ENCODE assay signal across 1 cellular context in genomic region chr19:19033426-19034203, GRCh38.
TF ChIP-seq lines count a peak whose summit lies in the region.

Gene ARMC6, plus strand, starts transcription at chr19:19033603. Its CDS starts 607 bp downstream, at chr19:19034210.
Gene SUGP2, minus strand, starts transcription at chr19:19033517. Its CDS starts 2,446 bp downstream, at chr19:19031071.

TF ChIP-seq in K562, 482 proteins besides CTCF, POLR2A, EP300 and RAD21 (continued from another document and continues in another):
- TF ChIP-seq, protein P1, sequence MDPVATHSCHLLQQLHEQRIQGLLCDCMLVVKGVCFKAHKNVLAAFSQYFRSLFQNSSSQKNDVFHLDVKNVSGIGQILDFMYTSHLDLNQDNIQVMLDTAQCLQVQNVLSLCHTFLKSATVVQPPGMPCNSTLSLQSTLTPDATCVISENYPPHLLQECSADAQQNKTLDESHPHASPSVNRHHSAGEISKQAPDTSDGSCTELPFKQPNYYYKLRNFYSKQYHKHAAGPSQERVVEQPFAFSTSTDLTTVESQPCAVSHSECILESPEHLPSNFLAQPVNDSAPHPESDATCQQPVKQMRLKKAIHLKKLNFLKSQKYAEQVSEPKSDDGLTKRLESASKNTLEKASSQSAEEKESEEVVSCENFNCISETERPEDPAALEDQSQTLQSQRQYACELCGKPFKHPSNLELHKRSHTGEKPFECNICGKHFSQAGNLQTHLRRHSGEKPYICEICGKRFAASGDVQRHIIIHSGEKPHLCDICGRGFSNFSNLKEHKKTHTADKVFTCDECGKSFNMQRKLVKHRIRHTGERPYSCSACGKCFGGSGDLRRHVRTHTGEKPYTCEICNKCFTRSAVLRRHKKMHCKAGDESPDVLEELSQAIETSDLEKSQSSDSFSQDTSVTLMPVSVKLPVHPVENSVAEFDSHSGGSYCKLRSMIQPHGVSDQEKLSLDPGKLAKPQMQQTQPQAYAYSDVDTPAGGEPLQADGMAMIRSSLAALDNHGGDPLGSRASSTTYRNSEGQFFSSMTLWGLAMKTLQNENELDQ (CRISPR knock-in tag; IDR thresholded peaks at IDR 0.05; ENCODE audit: borderline replicate concordance) = no peak
- TF ChIP-seq ZNF830 (CRISPR knock-in tag; IDR thresholded peaks at IDR 0.05) (no peak), ZNF316 (IDR thresholded peaks at IDR 0.05) (no peak), BHLHE40 (IDR thresholded peaks at IDR 0.05; ENCODE audit: low read length) (no peak), SRSF3 (IDR thresholded peaks at IDR 0.05; ENCODE audit: insufficient read depth, low read length) (no peak), MXI1 (IDR thresholded peaks at IDR 0.05; ENCODE audit: low read depth, low read length) (peak; percentile 85), ZNF512 (tag; IDR thresholded peaks at IDR 0.05) (no peak), TCF7 (IDR thresholded peaks at IDR 0.05; ENCODE audit: borderline replicate concordance) (0 out of 2 replicates have a peak, but pooled peaks have one; percentile 14), BACH1 (tag; IDR thresholded peaks at IDR 0.05) (no peak), ZNF785 (CRISPR knock-in tag; IDR thresholded peaks at IDR 0.05) (no peak), CBX2 (IDR thresholded peaks at IDR 0.05; ENCODE audit: insufficient read depth, low read length, poor library complexity, severe bottlenecking) (no peak), CC2D1A (IDR thresholded peaks at IDR 0.05) (no peak), JUN (IDR thresholded peaks at IDR 0.05; ENCODE audit: borderline replicate concordance, low read depth, low read length) (peak; percentile 55; the same call in 1 of the 2 replicates), JUN (CRISPR knock-in tag; IDR thresholded peaks at IDR 0.05; ENCODE audit: borderline replicate concordance) (no peak), HDAC3 (IDR thresholded peaks at IDR 0.05; ENCODE audit: borderline replicate concordance, partially characterized antibody) (no peak), OTX1 (CRISPR knock-in tag; IDR thresholded peaks at IDR 0.05) (no peak), MYC (IDR thresholded peaks at IDR 0.05; ENCODE audit: low read depth, low read length) (peak; percentile 94), MYC (CRISPR knock-in tag; IDR thresholded peaks at IDR 0.05; ENCODE audit: borderline replicate concordance, low read depth) (peak; percentile 90; the same call in 1 of the 2 replicates), ZBTB34 (CRISPR knock-in tag; IDR thresholded peaks at IDR 0.05) (no peak), HLTF (IDR thresholded peaks at IDR 0.05) (0 out of 2 replicates have a peak, but pooled peaks have one; percentile 12), HNRNPUL1 (IDR thresholded peaks at IDR 0.05; ENCODE audit: low read length) (no peak), KLF1 (tag; IDR thresholded peaks at IDR 0.05) (peak; percentile 61; the same call in 1 of the 2 replicates), NFRKB (IDR thresholded peaks at IDR 0.05; ENCODE audit: low read depth) (0 out of 2 replicates have a peak, but pooled peaks have one; percentile 24), ZNF436 (CRISPR knock-in tag; IDR thresholded peaks at IDR 0.05) (no peak), ZBTB8A (IDR thresholded peaks at IDR 0.05; ENCODE audit: partially characterized antibody) (no peak), FUS (optimal IDR thresholded peaks at IDR 0.05; ENCODE audit: low read depth, low read length) (peak; percentile 28), CBFA2T3 (IDR thresholded peaks at IDR 0.05) (no peak), TAF1 (IDR thresholded peaks at IDR 0.05; ENCODE audit: control insufficient read depth, extremely low read depth, insufficient read depth, low read length, severe bottlenecking) (peak; percentile 58), KAT8 (IDR thresholded peaks at IDR 0.05; ENCODE audit: low read depth) (no peak), NELFE (IDR thresholded peaks at IDR 0.05; ENCODE audit: insufficient read depth, insufficient read length) (no peak), ZNF23 (CRISPR knock-in tag; IDR thresholded peaks at IDR 0.05) (no peak), TFAM (CRISPR knock-in tag; conservative IDR thresholded peaks at IDR 0.05) (no peak), STAT5A (IDR thresholded peaks at IDR 0.05; ENCODE audit: borderline replicate concordance, low read length) (no peak), HDAC6 (IDR thresholded peaks at IDR 0.05; ENCODE audit: low read depth, low read length) (no peak)
- TF ChIP-seq, protein P2, sequence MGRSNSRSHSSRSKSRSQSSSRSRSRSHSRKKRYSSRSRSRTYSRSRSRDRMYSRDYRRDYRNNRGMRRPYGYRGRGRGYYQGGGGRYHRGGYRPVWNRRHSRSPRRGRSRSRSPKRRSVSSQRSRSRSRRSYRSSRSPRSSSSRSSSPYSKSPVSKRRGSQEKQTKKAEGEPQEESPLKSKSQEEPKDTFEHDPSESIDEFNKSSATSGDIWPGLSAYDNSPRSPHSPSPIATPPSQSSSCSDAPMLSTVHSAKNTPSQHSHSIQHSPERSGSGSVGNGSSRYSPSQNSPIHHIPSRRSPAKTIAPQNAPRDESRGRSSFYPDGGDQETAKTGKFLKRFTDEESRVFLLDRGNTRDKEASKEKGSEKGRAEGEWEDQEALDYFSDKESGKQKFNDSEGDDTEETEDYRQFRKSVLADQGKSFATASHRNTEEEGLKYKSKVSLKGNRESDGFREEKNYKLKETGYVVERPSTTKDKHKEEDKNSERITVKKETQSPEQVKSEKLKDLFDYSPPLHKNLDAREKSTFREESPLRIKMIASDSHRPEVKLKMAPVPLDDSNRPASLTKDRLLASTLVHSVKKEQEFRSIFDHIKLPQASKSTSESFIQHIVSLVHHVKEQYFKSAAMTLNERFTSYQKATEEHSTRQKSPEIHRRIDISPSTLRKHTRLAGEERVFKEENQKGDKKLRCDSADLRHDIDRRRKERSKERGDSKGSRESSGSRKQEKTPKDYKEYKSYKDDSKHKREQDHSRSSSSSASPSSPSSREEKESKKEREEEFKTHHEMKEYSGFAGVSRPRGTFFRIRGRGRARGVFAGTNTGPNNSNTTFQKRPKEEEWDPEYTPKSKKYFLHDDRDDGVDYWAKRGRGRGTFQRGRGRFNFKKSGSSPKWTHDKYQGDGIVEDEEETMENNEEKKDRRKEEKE (IDR thresholded peaks at IDR 0.05; ENCODE audit: borderline replicate concordance in 1 of 2, control insufficient read depth in 1 of 2, low read depth in 2 of 2, low read length in 1 of 2) = no peak
- TF ChIP-seq, protein P3, sequence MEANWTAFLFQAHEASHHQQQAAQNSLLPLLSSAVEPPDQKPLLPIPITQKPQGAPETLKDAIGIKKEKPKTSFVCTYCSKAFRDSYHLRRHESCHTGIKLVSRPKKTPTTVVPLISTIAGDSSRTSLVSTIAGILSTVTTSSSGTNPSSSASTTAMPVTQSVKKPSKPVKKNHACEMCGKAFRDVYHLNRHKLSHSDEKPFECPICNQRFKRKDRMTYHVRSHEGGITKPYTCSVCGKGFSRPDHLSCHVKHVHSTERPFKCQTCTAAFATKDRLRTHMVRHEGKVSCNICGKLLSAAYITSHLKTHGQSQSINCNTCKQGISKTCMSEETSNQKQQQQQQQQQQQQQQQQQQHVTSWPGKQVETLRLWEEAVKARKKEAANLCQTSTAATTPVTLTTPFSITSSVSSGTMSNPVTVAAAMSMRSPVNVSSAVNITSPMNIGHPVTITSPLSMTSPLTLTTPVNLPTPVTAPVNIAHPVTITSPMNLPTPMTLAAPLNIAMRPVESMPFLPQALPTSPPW (CRISPR knock-in tag; IDR thresholded peaks at IDR 0.05) = peak; percentile 50; the same call in 1 of the 2 replicates
- TF ChIP-seq, protein P4, sequence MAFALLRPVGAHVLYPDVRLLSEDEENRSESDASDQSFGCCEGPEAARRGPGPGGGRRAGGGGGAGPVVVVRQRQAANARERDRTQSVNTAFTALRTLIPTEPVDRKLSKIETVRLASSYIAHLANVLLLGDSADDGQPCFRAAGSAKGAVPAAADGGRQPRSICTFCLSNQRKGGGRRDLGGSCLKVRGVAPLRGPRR (CRISPR knock-in tag; IDR thresholded peaks at IDR 0.05) = no peak
- TF ChIP-seq, protein P5, sequence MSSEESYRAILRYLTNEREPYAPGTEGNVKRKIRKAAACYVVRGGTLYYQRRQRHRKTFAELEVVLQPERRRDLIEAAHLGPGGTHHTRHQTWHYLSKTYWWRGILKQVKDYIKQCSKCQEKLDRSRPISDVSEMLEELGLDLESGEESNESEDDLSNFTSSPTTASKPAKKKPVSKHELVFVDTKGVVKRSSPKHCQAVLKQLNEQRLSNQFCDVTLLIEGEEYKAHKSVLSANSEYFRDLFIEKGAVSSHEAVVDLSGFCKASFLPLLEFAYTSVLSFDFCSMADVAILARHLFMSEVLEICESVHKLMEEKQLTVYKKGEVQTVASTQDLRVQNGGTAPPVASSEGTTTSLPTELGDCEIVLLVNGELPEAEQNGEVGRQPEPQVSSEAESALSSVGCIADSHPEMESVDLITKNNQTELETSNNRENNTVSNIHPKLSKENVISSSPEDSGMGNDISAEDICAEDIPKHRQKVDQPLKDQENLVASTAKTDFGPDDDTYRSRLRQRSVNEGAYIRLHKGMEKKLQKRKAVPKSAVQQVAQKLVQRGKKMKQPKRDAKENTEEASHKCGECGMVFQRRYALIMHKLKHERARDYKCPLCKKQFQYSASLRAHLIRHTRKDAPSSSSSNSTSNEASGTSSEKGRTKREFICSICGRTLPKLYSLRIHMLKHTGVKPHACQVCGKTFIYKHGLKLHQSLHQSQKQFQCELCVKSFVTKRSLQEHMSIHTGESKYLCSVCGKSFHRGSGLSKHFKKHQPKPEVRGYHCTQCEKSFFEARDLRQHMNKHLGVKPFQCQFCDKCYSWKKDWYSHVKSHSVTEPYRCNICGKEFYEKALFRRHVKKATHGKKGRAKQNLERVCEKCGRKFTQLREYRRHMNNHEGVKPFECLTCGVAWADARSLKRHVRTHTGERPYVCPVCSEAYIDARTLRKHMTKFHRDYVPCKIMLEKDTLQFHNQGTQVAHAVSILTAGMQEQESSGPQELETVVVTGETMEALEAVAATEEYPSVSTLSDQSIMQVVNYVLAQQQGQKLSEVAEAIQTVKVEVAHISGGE (CRISPR knock-in tag; IDR thresholded peaks at IDR 0.05) = 0 out of 6 replicates have a peak, but pooled peaks of 1 of the 3 experiments have one; percentile 8
- TF ChIP-seq, protein P6, sequence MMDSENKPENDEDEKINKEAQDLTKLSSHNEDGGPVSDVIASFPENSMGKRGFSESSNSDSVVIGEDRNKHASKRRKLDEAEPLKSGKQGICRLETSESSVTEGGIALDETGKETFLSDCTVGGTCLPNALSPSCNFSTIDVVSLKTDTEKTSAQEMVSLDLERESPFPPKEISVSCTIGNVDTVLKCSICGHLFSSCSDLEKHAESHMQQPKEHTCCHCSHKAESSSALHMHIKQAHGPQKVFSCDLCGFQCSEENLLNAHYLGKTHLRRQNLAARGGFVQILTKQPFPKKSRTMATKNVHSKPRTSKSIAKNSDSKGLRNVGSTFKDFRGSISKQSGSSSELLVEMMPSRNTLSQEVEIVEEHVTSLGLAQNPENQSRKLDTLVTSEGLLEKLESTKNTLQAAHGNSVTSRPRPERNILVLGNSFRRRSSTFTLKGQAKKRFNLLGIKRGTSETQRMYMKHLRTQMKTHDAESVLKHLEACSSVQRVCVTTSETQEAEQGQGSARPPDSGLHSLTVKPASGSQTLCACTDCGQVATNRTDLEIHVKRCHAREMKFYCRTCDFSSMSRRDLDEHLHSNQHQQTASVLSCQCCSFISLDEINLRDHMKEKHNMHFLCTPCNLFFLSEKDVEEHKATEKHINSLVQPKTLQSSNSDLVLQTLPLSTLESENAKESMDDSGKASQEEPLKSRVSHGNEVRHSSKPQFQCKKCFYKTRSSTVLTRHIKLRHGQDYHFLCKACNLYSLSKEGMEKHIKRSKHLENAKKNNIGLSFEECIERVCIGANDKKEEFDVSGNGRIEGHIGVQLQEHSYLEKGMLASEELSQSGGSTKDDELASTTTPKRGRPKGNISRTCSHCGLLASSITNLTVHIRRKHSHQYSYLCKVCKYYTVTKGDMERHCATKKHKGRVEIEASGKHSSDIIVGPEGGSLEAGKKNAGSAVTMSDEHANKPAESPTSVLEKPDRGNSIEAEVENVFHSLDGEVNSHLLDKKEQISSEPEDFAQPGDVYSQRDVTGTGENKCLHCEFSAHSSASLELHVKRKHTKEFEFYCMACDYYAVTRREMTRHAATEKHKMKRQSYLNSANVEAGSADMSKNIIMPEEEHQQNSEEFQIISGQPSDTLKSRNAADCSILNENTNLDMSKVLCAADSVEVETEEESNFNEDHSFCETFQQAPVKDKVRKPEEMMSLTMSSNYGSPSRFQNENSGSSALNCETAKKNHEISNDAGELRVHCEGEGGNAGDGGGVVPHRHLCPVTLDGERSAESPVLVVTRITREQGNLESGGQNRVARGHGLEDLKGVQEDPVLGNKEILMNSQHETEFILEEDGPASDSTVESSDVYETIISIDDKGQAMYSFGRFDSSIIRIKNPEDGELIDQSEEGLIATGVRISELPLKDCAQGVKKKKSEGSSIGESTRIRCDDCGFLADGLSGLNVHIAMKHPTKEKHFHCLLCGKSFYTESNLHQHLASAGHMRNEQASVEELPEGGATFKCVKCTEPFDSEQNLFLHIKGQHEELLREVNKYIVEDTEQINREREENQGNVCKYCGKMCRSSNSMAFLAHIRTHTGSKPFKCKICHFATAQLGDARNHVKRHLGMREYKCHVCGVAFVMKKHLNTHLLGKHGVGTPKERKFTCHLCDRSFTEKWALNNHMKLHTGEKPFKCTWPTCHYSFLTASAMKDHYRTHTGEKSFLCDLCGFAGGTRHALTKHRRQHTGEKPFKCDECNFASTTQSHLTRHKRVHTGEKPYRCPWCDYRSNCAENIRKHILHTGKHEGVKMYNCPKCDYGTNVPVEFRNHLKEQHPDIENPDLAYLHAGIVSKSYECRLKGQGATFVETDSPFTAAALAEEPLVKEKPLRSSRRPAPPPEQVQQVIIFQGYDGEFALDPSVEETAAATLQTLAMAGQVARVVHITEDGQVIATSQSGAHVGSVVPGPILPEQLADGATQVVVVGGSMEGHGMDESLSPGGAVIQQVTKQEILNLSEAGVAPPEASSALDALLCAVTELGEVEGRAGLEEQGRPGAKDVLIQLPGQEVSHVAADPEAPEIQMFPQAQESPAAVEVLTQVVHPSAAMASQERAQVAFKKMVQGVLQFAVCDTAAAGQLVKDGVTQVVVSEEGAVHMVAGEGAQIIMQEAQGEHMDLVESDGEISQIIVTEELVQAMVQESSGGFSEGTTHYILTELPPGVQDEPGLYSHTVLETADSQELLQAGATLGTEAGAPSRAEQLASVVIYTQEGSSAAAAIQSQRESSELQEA (IDR thresholded peaks at IDR 0.05; ENCODE audit: low read depth) = peak; percentile 94
